24 cellular contexts compared by ENCODE assay signal in the genomic region with DNA sequence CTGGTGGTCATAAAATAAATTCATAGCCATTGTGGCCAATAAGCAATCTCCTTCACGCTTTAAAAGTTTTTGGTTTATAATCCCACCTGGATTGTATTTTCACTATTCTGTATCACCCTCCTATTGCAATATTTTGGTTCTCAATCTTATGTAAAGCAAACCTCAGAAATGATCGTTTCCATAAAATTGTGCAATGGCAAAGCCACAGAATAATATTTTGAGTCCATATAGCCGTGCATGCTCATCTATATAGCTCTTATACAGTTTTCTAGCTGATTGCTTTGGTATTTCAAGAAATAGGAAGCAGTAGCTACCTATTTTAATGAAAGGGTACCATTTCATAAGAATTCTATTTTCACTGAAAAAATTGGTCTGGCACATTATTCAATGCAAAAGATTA. TPM values are rescaled to one million over a fixed set of nuclear protein-coding genes. Genes with fewer than 3 reads are reported as not detected.
DNase-seq lines count a peak whose midpoint lies in the region; ATAC-seq and TF ChIP-seq lines count a peak whose summit lies in the region.
"Had no signal": no experiment of that assay in that cellular context is flagged by ENCODE, and none has a peak within 500 bp of the region (broad histone marks: within the 10 kb centered on the region; RNA-seq: fewer than 3 reads in every experiment).

No MANE protein-coding gene starts in this region.

- ATAC-seq in left cardiac atrium (no peak), HG02884 (IDR thresholded peaks at IDR 0.05; ENCODE audit: unreplicated experiment) (no peak)
- ATAC-seq: A549; CD8-positive, alpha-beta T cell; GM12878 had no signal

- peak overlapping the region; percentile 84 for H3K4me3 ChIP-seq in left ventricle myocardium inferior
- H3K4me3 ChIP-seq in muscle layer of colon (ENCODE audit: low read depth in 1 of 2, low read length in 2 of 2) = no peak overlapping the region
- H3K4me3 ChIP-seq in uterus = no peak overlapping the region
- no peak overlapping the region for H3K4me3 ChIP-seq in suprapubic skin
- H3K4me3 ChIP-seq: A549; BLaER1 treated with 17β-estradiol and CSF1 and Interleukin-3, amounts not matched to agents 10 nM and 100 nM; GM12878; Peyer's patch had no signal

- TF ChIP-seq CTCF in left ventricle myocardium inferior (IDR thresholded peaks at IDR 0.05; ENCODE audit: borderline replicate concordance) (no peak), uterus (IDR thresholded peaks at IDR 0.05) (no peak), suprapubic skin (IDR thresholded peaks at IDR 0.05) (no peak)

- peaks cover 57% of the 10 kb centered on the region for H3K27me3 ChIP-seq in left ventricle myocardium inferior (ENCODE audit: low read depth)
- peaks cover 0 to 5% of the 10 kb centered on the region in 2 donors for H3K27me3 ChIP-seq in muscle layer of colon (ENCODE audit: control insufficient read depth in 1 of 2, insufficient read depth in 2 of 2, low read length in 2 of 2)
- no peaks in the 10 kb centered on the region for H3K27me3 ChIP-seq in uterus
- peaks cover 100% of the 10 kb centered on the region for H3K27me3 ChIP-seq in suprapubic skin
- H3K27me3 ChIP-seq: Peyer's patch had no signal

- H3K9ac ChIP-seq in muscle layer of colon (ENCODE audit: low read length) = peak overlapping the region; percentile 12
- H3K9ac ChIP-seq: BLaER1 treated with 17β-estradiol and CSF1 and Interleukin-3, amounts not matched to agents 10 nM and 100 nM had no signal

- DNase-seq in left ventricle myocardium inferior (no peak), left cardiac atrium (no peak), NOMO-1 (lab: John Stamatoyannopoulos, UW; ENCODE audit: unreplicated experiment in 2 of 2) (peak; percentile 42 to 82), uterus (no peak), NCI-H2196 treated with DMSO at 0.1 percent for 48 hours (lab: John Stamatoyannopoulos, UW; ENCODE audit: unreplicated experiment) (no peak), suprapubic skin (ENCODE audit: low spot score in 2 of 2) (no peak)
- DNase-seq: CD8-positive, alpha-beta T cell; DND-41; H9; HFFc6; KBM-7; MM.1S; NCI-H1417 treated with DMSO at 0.1 percent for 48 hours; NCI-H187 treated with DMSO at 0.1 percent for 48 hours; NCI-H2227 treated with DMSO at 0.1 percent for 48 hours; NCI-H510A treated with DMSO at 0.1 percent for 48 hours; NCI-H748 treated with DMSO at 0.1 percent for 48 hours; Peyer's patch had no signal

- WGBS in suprapubic skin = 75% methylated on average over 3 of the region's 3 CpGs

- no peak for TF ChIP-seq EP300 in suprapubic skin (IDR thresholded peaks at IDR 0.05)

- intact Hi-C loops in left ventricle myocardium inferior (cut with micrococcal nuclease) (loop anchor here (10.0 kb wide), 1 partner anchor 205 kb away; no protein-coding TSS in a partner anchor), left cardiac atrium (cut with DNase I) (loop anchor here in 1 of 2 donors (10.0 kb wide), 1 partner anchor 145 kb away; no protein-coding TSS in a partner anchor), uterus (cut with DNase I; ENCODE audit: low total_unique reads) (no loop called here)

- TF ChIP-seq POLR2A in uterus (IDR thresholded peaks at IDR 0.05) (no peak), suprapubic skin (IDR thresholded peaks at IDR 0.05) (no peak)

- no peaks in the 10 kb centered on the region for H3K9me3 ChIP-seq in left ventricle myocardium inferior (replicated peaks)
- no peaks in the 10 kb centered on the region for H3K9me3 ChIP-seq in muscle layer of colon (ENCODE audit: low read length)
- no peaks in the 10 kb centered on the region for H3K9me3 ChIP-seq in uterus
- H3K9me3 ChIP-seq in suprapubic skin = no peaks in the 10 kb centered on the region
- H3K9me3 ChIP-seq: A549, Peyer's patch had no signal

- H3K4me1 ChIP-seq in left ventricle myocardium inferior (peaks cover 61% of the 10 kb centered on the region), muscle layer of colon (ENCODE audit: insufficient read depth, low read length) (peaks cover 50% of the 10 kb centered on the region), uterus (peaks cover 0 to 4% of the 10 kb centered on the region in 2 donors), suprapubic skin (peaks cover 15% of the 10 kb centered on the region)
- H3K4me1 ChIP-seq: A549; BLaER1 treated with 17β-estradiol and CSF1 and Interleukin-3, amounts not matched to agents 10 nM and 100 nM had no signal

- H3K36me3 ChIP-seq in left ventricle myocardium inferior = no peaks in the 10 kb centered on the region
- peaks cover 9% of the 10 kb centered on the region for H3K36me3 ChIP-seq in muscle layer of colon (ENCODE audit: insufficient read depth, low read length)
- H3K36me3 ChIP-seq in uterus = no peaks in the 10 kb centered on the region
- no peaks in the 10 kb centered on the region for H3K36me3 ChIP-seq in suprapubic skin
- H3K36me3 ChIP-seq: BLaER1 treated with 17β-estradiol and CSF1 and Interleukin-3, amounts not matched to agents 10 nM and 100 nM; Peyer's patch had no signal

- H3K27ac ChIP-seq in left ventricle myocardium inferior (replicated peaks) (peak overlapping the region; percentile 96), muscle layer of colon (ENCODE audit: low read depth, low read length) (peak overlapping the region; percentile 97), uterus (peak overlapping the region; percentile 93 to 98), suprapubic skin (no peak overlapping the region)
- H3K27ac ChIP-seq: A549; BLaER1 treated with 17β-estradiol and CSF1 and Interleukin-3, amounts not matched to agents 10 nM and 100 nM had no signal

RNA-seq across cellular contexts. Expression of a gene that starts 10.0 kb away (rescaled TPM):
- total RNA-seq in left ventricle myocardium inferior (117 TPM), left cardiac atrium (10 to 100 TPM; 63.2 to 75.1 TPM), uterus (10 to 100 TPM; 20.3 to 77.6 (median 23.7) TPM), suprapubic skin (1 to 10 TPM in 3 of 4 donors, under 1 TPM in 1; 0.96 to 5.0 (median 3.3) TPM)
- total RNA-seq: CD8-positive, alpha-beta T cell; GM12878; H9; OCI-LY7 had no signal

Comparison
In these comparisons a context has a peak if more than half of its experiments do, and no peak if none do; other contexts are left out.
1. DNase-seq: peak in NOMO-1 (2 of 2); none in left ventricle myocardium inferior (single experiment), left cardiac atrium (single experiment), uterus (0 of 2), NCI-H2196 treated with DMSO at 0.1 percent for 48 hours (single experiment) and suprapubic skin (0 of 2).